8 cellular contexts compared by ENCODE assay signal in genomic region chr20:63864978-63865640, GRCh38. TPM values are rescaled to one million over a fixed set of nuclear protein-coding genes. Genes with fewer than 3 reads are reported as not detected.
A peak's percentile ranks its signal among the peaks of the same experiment; 100 is the strongest.
DNase-seq lines count a peak whose midpoint lies in the region; ATAC-seq and TF ChIP-seq lines count a peak whose summit lies in the region.

TSS of gene TPD52L2 (plus strand) at chr20:63865270. CDS start at chr20:63865366, 96 bp downstream.

- H3K36me3 Mint-ChIP-seq in CD14-positive monocyte, result peaks cover 34 to 60% of the 10 kb centered on the region in 2 donors
- H3K36me3 Mint-ChIP-seq in activated CD4-positive, alpha-beta memory T cell treated with anti-CD3 and anti-CD28 coated beads for 36 hours, result peaks cover 40% of the 10 kb centered on the region

- peak within 1 kb of the TSS; percentile 97 to 99 (median 98) for H3K27ac Mint-ChIP-seq in CD14-positive monocyte
- peak within 1 kb of the TSS; percentile 87 for H3K27ac Mint-ChIP-seq in activated CD4-positive, alpha-beta memory T cell treated with anti-CD3 and anti-CD28 coated beads for 36 hours

- H3K9me3 Mint-ChIP-seq in CD14-positive monocyte, result no peaks in the 10 kb centered on the region
- no peaks in the 10 kb centered on the region for H3K9me3 Mint-ChIP-seq in activated CD4-positive, alpha-beta memory T cell treated with anti-CD3 and anti-CD28 coated beads for 36 hours

- intact Hi-C loops in CD14-positive monocyte (cut with micrococcal nuclease), result loop anchor here (1.0 to 10.0 kb wide), 8 partner anchors 8 to 330 kb away; partner anchors contain the start of gene PTK6 (in 1 of the 2)
- intact Hi-C loops in activated CD4-positive, alpha-beta memory T cell treated with anti-CD3 and anti-CD28 coated beads for 36 hours (cut with micrococcal nuclease), result loop anchor here (1.0 to 2.0 kb wide), 8 partner anchors 8 to 327 kb away; partner anchors contain the start of genes ARFRP1, DNAJC5 and PRPF6
- intact Hi-C loops in dorsolateral prefrontal cortex (cut with DNase I), result loop anchor here (2.0 to 10.0 kb wide), 6 partner anchors 30 to 328 kb away; partner anchors contain the start of genes ARFRP1 (in 1 of the 2), DNAJC5 (in 1 of the 2), GMEB2 (in 1 of the 2) and PTK6 (in 1 of the 2)

- WGBS in liver, result under 1% methylated on average over 68 of the region's 68 CpGs

- peak; percentile 17 to 50 for TF ChIP-seq RAD21 in liver (IDR thresholded peaks at IDR 0.05)

- H3K36me3 ChIP-seq in liver (ENCODE audit: control insufficient read depth in 4 of 4, insufficient read depth in 3 of 4, low read depth in 1 of 4, low read length in 3 of 4), result peaks cover 2 to 16% (median 6%) of the 10 kb centered on the region in 4 donors

- H3K4me1 ChIP-seq in liver (ENCODE audit: control insufficient read depth in 4 of 4, insufficient read depth in 4 of 4, low read length in 3 of 4), result peaks cover 4 to 30% (median 17%) of the 10 kb centered on the region in 4 donors

- H3K4me3 ChIP-seq in dorsolateral prefrontal cortex (peak within 1 kb of the TSS; percentile 63 to 100 (median 96)), liver (ENCODE audit: low read depth in 1 of 3, low read length in 3 of 3) (peak within 1 kb of the TSS; percentile 83 to 92 (median 84))

- POLR2A ChIA-PET in activated CD4-positive, alpha-beta memory T cell treated with anti-CD3 and anti-CD28 coated beads for 36 hours (lab: Charles Lee), result interaction anchor here (0.7 to 2.0 kb wide), 17 partner anchors 9 to 344 kb away, joined by 3 to 15 read pairs (median 3); partner anchors contain the start of genes ARFRP1, LIME1, LKAAEAR1 and PRPF6

- H3K4me3 Mint-ChIP-seq in CD14-positive monocyte, result peak within 1 kb of the TSS; percentile 92 to 96
- H3K4me3 Mint-ChIP-seq in activated CD4-positive, alpha-beta memory T cell treated with anti-CD3 and anti-CD28 coated beads for 36 hours, result peak within 1 kb of the TSS; percentile 78

- peak; percentile 74 for ATAC-seq in GM19397 (IDR thresholded peaks at IDR 0.05; ENCODE audit: unreplicated experiment)
- peak; percentile 67 for ATAC-seq in HG03571 (IDR thresholded peaks at IDR 0.05; ENCODE audit: unreplicated experiment)

- peaks cover 0 to 2% (median 0%) of the 10 kb centered on the region in 3 donors for H3K27me3 Mint-ChIP-seq in CD14-positive monocyte (ENCODE audit: low read depth in 3 of 3)
- H3K27me3 Mint-ChIP-seq in activated CD4-positive, alpha-beta memory T cell treated with anti-CD3 and anti-CD28 coated beads for 36 hours, result no peaks in the 10 kb centered on the region

- H3K9ac ChIP-seq in liver (ENCODE audit: low read depth in 1 of 2, low read length in 2 of 2), result peak within 1 kb of the TSS; percentile 74 to 93

- no peaks in the 10 kb centered on the region for H3K9me3 ChIP-seq in liver (ENCODE audit: control insufficient read depth in 4 of 4, low read length in 3 of 4)

- H3K27me3 ChIP-seq in dorsolateral prefrontal cortex (no peaks in the 10 kb centered on the region), liver (ENCODE audit: control insufficient read depth in 4 of 4, insufficient read depth in 4 of 4, low read length in 3 of 4) (no peaks in the 10 kb centered on the region)

- H3K4me1 Mint-ChIP-seq in CD14-positive monocyte, result peaks cover 49% of the 10 kb centered on the region
- H3K4me1 Mint-ChIP-seq in activated CD4-positive, alpha-beta memory T cell treated with anti-CD3 and anti-CD28 coated beads for 36 hours (ENCODE audit: low read depth), result peaks cover 32% of the 10 kb centered on the region

- CTCF ChIA-PET in activated CD4-positive, alpha-beta memory T cell treated with anti-CD3 and anti-CD28 coated beads for 36 hours (lab: Charles Lee), result interaction anchor here (0.8 to 3.8 kb wide), 17 partner anchors 9 to 344 kb away, joined by 3 to 36 read pairs (median 4); partner anchors contain the start of genes ARFRP1, DNAJC5, LIME1 and PPDPF

- no peak for TF ChIP-seq CTCF in CD14-positive monocyte (IDR thresholded peaks at IDR 0.05)
- TF ChIP-seq CTCF in dorsolateral prefrontal cortex (IDR thresholded peaks at IDR 0.05 in 54 of 56, conservative IDR thresholded peaks at IDR 0.05 in 2 of 56; ENCODE audit: low read depth in 1 of 56, partially characterized antibody in 56 of 56), result peak in 21 of 56 donors; percentile 3 to 53 (median 26)
- no peak for TF ChIP-seq CTCF in liver (IDR thresholded peaks at IDR 0.05; ENCODE audit: low read depth, low read length, missing input control)

- peak within 1 kb of the TSS; percentile 49 to 94 (median 84) for H3K27ac ChIP-seq in dorsolateral prefrontal cortex
- peak within 1 kb of the TSS; percentile 89 to 93 for H3K27ac ChIP-seq in liver (ENCODE audit: low read depth in 1 of 2, low read length in 2 of 2)

- DNase-seq in CD14-positive monocyte (ENCODE audit: low spot score), result peak; percentile 99
- peak; percentile 96 for DNase-seq in NCI-H82 treated with DMSO at 0.1 percent for 48 hours (lab: John Stamatoyannopoulos, UW; ENCODE audit: unreplicated experiment)
- DNase-seq in activated CD4-positive, alpha-beta memory T cell treated with anti-CD3 and anti-CD28 coated beads for 36 hours, result peak; percentile 99
- DNase-seq in dorsolateral prefrontal cortex, result peak; percentile 96 to 100 (median 99)
- DNase-seq in stimulated activated CD4-positive, alpha-beta T cell treated with anti-CD3 and anti-CD28 coated beads, Interleukin-4, amount 100 ng/mL, for 24 hours, result peak; percentile 99

TF ChIP-seq in liver, 16 proteins besides CTCF, POLR2A, EP300 and RAD21:
- peak; percentile 90 for TF ChIP-seq MAX (IDR thresholded peaks at IDR 0.05)
- peak; percentile 97 for TF ChIP-seq TAF1 (conservative IDR thresholded peaks at IDR 0.05)
- peak; percentile 26 to 63 for TF ChIP-seq EGR1 (IDR thresholded peaks at IDR 0.05; ENCODE audit: low read depth in 2 of 2)
- TF ChIP-seq FOXA1 (IDR thresholded peaks at IDR 0.05), result peak; percentile 45
- no peak for TF ChIP-seq JUND (IDR thresholded peaks at IDR 0.05)
- peak; percentile 98 for TF ChIP-seq YY1 (IDR thresholded peaks at IDR 0.05)
- peak; percentile 31 for TF ChIP-seq FOXA2 (IDR thresholded peaks at IDR 0.05)
- TF ChIP-seq REST (IDR thresholded peaks at IDR 0.05), result peak; percentile 90
- TF ChIP-seq RXRA (IDR thresholded peaks at IDR 0.05), result no peak
- TF ChIP-seq HNF4G (IDR thresholded peaks at IDR 0.05), result no peak
- TF ChIP-seq SP1 (IDR thresholded peaks at IDR 0.05), result peak; percentile 89
- TF ChIP-seq ATF3 (IDR thresholded peaks at IDR 0.05), result no peak
- peak; percentile 74 to 95 for TF ChIP-seq GABPA (IDR thresholded peaks at IDR 0.05 in 1 of 2, conservative IDR thresholded peaks at IDR 0.05 in 1 of 2)
- no peak for TF ChIP-seq ZBTB33 (IDR thresholded peaks at IDR 0.05)
- TF ChIP-seq NR2F2 (IDR thresholded peaks at IDR 0.05), result no peak
- no peak for TF ChIP-seq HNF4A (conservative IDR thresholded peaks at IDR 0.05)

RNA-seq across cellular contexts. Expression of gene TPD52L2, which starts in this region (rescaled TPM):
- polyA plus RNA-seq in CD14-positive monocyte (100 to 1,000 TPM; 144 to 167 TPM), liver (10 to 100 TPM; 12.3 to 33.0 TPM)
- 10 to 100 TPM; 67.8 to 70.8 TPM for total RNA-seq in activated CD4-positive, alpha-beta memory T cell treated with anti-CD3 and anti-CD28 coated beads for 36 hours
- total RNA-seq in dorsolateral prefrontal cortex (100 to 1,000 TPM in 4 of 120 experiments, 10 to 100 TPM in 116; 61.5 to 125 (median 76.3) TPM), liver (10 to 100 TPM; 25.3 to 31.2 TPM)

Comparison
In these comparisons a context has a peak if more than half of its experiments do, and no peak if none do; other contexts are left out.
1. Peak in every context shown above with its lines: DNase-seq, ATAC-seq, H3K4me3 ChIP-seq and H3K27ac ChIP-seq.
2. RNA of gene TPD52L2 (polyA plus RNA-seq): 144 to 167 TPM in CD14-positive monocyte; 12.3 to 33.0 TPM in liver; every median in the first group is over 4 times any median in the second.